10 cellular contexts compared by ENCODE assay signal in genomic region chr4:110270492-110271197, GRCh38.
DNase-seq lines count a peak whose midpoint lies in the region; FAIRE-seq and TF ChIP-seq lines count a peak whose summit lies in the region.
"Had no signal": no experiment of that assay in that cellular context is flagged by ENCODE, and none has a peak within 500 bp of the region (broad histone marks: within the 10 kb centered on the region; RNA-seq: fewer than 3 reads in every experiment).

No MANE protein-coding gene starts in this region.

- no peaks in the 10 kb centered on the region for H3K36me3 ChIP-seq in transverse colon

- intact Hi-C loops in posterior vena cava (cut with DNase I), result no loop called here
- intact Hi-C loops in transverse colon (cut with DNase I; ENCODE audit: low total_unique reads), result no loop called here

- in situ Hi-C loops in transverse colon (cut with MboI; ENCODE audit: low pct_ligation_motif_present in 1 of 4, low pct_unique_long_range_greater_than_20kb in 1 of 4, low sequenced_read_pairs in 3 of 4), result no loop called here

- H3K27ac ChIP-seq in transverse colon, result no peak overlapping the region
- H3K27ac ChIP-seq: testis had no signal

- no peaks in the 10 kb centered on the region for H3K4me1 ChIP-seq in transverse colon
- H3K4me1 ChIP-seq: testis had no signal

- no peaks in the 10 kb centered on the region for H3K9me3 ChIP-seq in transverse colon
- H3K9me3 ChIP-seq: testis had no signal

- TF ChIP-seq POLR2A in H54 (IDR thresholded peaks at IDR 0.05; ENCODE audit: low read depth, low read length) (no peak), transverse colon (IDR thresholded peaks at IDR 0.05) (no peak)

- no peaks in the 10 kb centered on the region for H3K27me3 ChIP-seq in transverse colon
- H3K27me3 ChIP-seq: testis had no signal

- no peak for FAIRE-seq in H54 (lab: Jason Lieb, UNC)

- no peak for TF ChIP-seq CTCF in epithelial cell of esophagus (IDR thresholded peaks at IDR 0.05; ENCODE audit: insufficient read depth, low read depth, low read length, missing control alignments)
- TF ChIP-seq CTCF in transverse colon (IDR thresholded peaks at IDR 0.05), result no peak

- peak; percentile 34 for DNase-seq in H54 (ENCODE audit: insufficient read length, low spot score)
- DNase-seq in RKO (ENCODE audit: low spot score), result peak; percentile 44
- peak; percentile 47 for DNase-seq in epithelial cell of esophagus (ENCODE audit: low read depth)
- DNase-seq in skeletal muscle cell (ENCODE audit: low read depth), result peak; percentile 28
- DNase-seq in effector CD4-positive, alpha-beta T cell, result no peak
- no peak for DNase-seq in posterior vena cava (ENCODE audit: low spot score)
- no peak for DNase-seq in transverse colon
- DNase-seq: activated CD4-positive, alpha-beta T cell treated with anti-CD3 and anti-CD28 coated beads for 4 hours; testis had no signal

- TF ChIP-seq EP300 in transverse colon (IDR thresholded peaks at IDR 0.05; ENCODE audit: low read depth), result no peak

- 71 to 82% methylated on average over 3 of the region's 3 CpGs for WGBS in transverse colon (ENCODE audit: low coverage in 1 of 2), 2 donors

- no peak overlapping the region for H3K4me3 ChIP-seq in epithelial cell of esophagus (ENCODE audit: low read length)
- H3K4me3 ChIP-seq in skeletal muscle cell (ENCODE audit: low read depth, low read length), result no peak overlapping the region
- no peak overlapping the region for H3K4me3 ChIP-seq in transverse colon
- H3K4me3 ChIP-seq: lung, testis had no signal

Comparison
In these comparisons a context has a peak if more than half of its experiments do, and no peak if none do; other contexts are left out.
1. DNase-seq: peak in H54 (single experiment), RKO (single experiment), epithelial cell of esophagus (single experiment) and skeletal muscle cell (single experiment); none in effector CD4-positive, alpha-beta T cell (single experiment), posterior vena cava (single experiment) and transverse colon (single experiment).